28 cellular contexts compared by ENCODE assay signal in the genomic region with DNA sequence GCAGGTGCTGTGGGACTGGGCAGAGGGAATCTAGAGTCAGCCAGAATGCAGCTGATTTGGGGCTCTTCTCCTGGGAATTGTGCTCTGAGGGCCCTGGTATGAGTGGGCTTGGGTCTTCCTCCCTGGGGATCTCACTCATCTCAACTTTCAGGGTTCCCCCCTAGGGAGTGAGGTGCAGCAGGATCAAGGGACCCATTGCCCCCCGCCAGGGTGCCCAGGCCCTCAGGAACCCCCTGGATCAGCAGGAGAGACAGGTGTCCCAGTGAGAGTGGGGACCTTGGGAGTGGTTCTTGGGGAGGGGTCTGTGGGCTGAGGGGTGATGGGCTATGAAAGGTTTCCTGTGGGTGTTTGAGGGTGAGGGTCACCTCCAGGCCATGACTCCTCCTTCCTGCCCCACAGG.
"Had no signal": no experiment of that assay in that cellular context is flagged by ENCODE, and none has a peak within 500 bp of the region (broad histone marks: within the 10 kb centered on the region; RNA-seq: fewer than 3 reads in every experiment).

No MANE protein-coding gene starts in this region.

- H3K4me1 ChIP-seq: SJSA1 had no signal

- H3K27me3 ChIP-seq: brain microvascular endothelial cell, SJSA1 had no signal

- H3K9me3 Mint-ChIP-seq: activated CD4-positive, alpha-beta memory T cell treated with anti-CD3 and anti-CD28 coated beads for 36 hours; activated naive CD8-positive, alpha-beta T cell treated with anti-CD3 and anti-CD28 coated beads, Interleukin-2, amount 50 U/mL, for 24 hours; activated T-cell treated with anti-CD3 and anti-CD28 coated beads, Interleukin-2, amount 50 U/mL, for 4 hours; activated T-helper 1 cell treated with anti-CD3 and anti-CD28 coated beads, Interleukin-12 subunit alpha, Interleukin-12 subunit beta, Interleukin-2, Interleukin-4 antibody, amounts not matched to agents 30 ng/mL and 10 ng/mL and 1 ng/mL, durations not matched to agents 14 hours and 24 hours and 36 hours; central memory CD8-positive, alpha-beta T cell; T-helper 1 cell treated with Interleukin-12 subunit alpha and Interleukin-12 subunit beta and Interleukin-4 antibody, amounts not matched to agents 30 μg/mL and 1 μg/mL, for 36 hours; T-helper 2 cell treated with Interferon-gamma antibody and Interleukin-4, amounts not matched to agents 5 μg/mL and 100 μg/mL, for 36 hours; WTC11 had no signal

- H3K27ac Mint-ChIP-seq: activated CD4-positive, alpha-beta memory T cell treated with anti-CD3 and anti-CD28 coated beads for 36 hours; activated naive CD8-positive, alpha-beta T cell treated with anti-CD3 and anti-CD28 coated beads, Interleukin-2, amount 50 U/mL, for 24 hours; T-helper 2 cell treated with Interferon-gamma antibody and Interleukin-4, amounts not matched to agents 5 μg/mL and 100 μg/mL, for 36 hours; WTC11 had no signal

- H3K36me3 ChIP-seq: brain microvascular endothelial cell, SJSA1 had no signal

- H3K27me3 Mint-ChIP-seq: activated CD4-positive, alpha-beta memory T cell treated with anti-CD3 and anti-CD28 coated beads for 36 hours; activated naive CD8-positive, alpha-beta T cell treated with anti-CD3 and anti-CD28 coated beads, Interleukin-2, amount 50 U/mL, for 24 hours had no signal

- H3K9me3 ChIP-seq: SJSA1, SK-N-SH had no signal

- H3K4me1 Mint-ChIP-seq: activated naive CD8-positive, alpha-beta T cell treated with anti-CD3 and anti-CD28 coated beads, Interleukin-2, amount 50 U/mL, for 24 hours; central memory CD8-positive, alpha-beta T cell had no signal

- DNase-seq: activated CD4-positive, alpha-beta memory T cell treated with anti-CD3 and anti-CD28 coated beads for 36 hours; activated CD4-positive, alpha-beta T cell treated with anti-CD3 and anti-CD28 coated beads, Interleukin-2, amount 50 U/mL, for 1 hour; activated CD4-positive, CD25-positive, alpha-beta regulatory T cell treated with anti-CD3 and anti-CD28 coated beads, Interleukin-2, amount 50 U/mL, for 72 hours; activated CD8-positive, alpha-beta memory T cell treated with anti-CD3 and anti-CD28 coated beads, Interleukin-2, amount 50 U/mL, for 4 hours; activated effector memory CD4-positive, alpha-beta T cell treated with Interleukin-2 at 50 U/mL for 16 hours; activated naive CD4-positive, alpha-beta T cell treated with anti-CD3 and anti-CD28 coated beads, Interleukin-2, amount 50 U/mL, for 16 hours; activated naive CD8-positive, alpha-beta T cell treated with anti-CD3 and anti-CD28 coated beads, Interleukin-2, amount 50 U/mL, for 24 hours; activated T-cell treated with anti-CD3 and anti-CD28 coated beads for 4 hours; activated T-cell treated with anti-CD3 and anti-CD28 coated beads, Interleukin-2, amount 50 U/mL, for 4 hours; aorta; brain microvascular endothelial cell; NCI-H1105; NCI-H1436 treated with DMSO at 0.1 percent for 48 hours; NCI-H1694 treated with DMSO at 0.1 percent for 48 hours; NCI-H2029; NCI-H345; NCI-H524 treated with DMSO at 0.1 percent for 48 hours; RPMI8226; SHP77 treated with DMSO at 0.1 percent for 48 hours; SK-N-SH had no signal

- H3K4me3 ChIP-seq: K562, SJSA1 had no signal

- H3K36me3 Mint-ChIP-seq: activated CD4-positive, alpha-beta memory T cell treated with anti-CD3 and anti-CD28 coated beads for 36 hours; WTC11 had no signal

- ATAC-seq: activated naive CD8-positive, alpha-beta T cell treated with anti-CD3 and anti-CD28 coated beads, Interleukin-2, amount 50 U/mL, for 24 hours; activated T-cell treated with anti-CD3 and anti-CD28 coated beads, Interleukin-2, amount 50 U/mL, for 4 hours; K562; Panc1; WTC11 had no signal

- H3K4me3 Mint-ChIP-seq: activated CD4-positive, alpha-beta memory T cell treated with anti-CD3 and anti-CD28 coated beads for 36 hours; activated naive CD8-positive, alpha-beta T cell treated with anti-CD3 and anti-CD28 coated beads, Interleukin-2, amount 50 U/mL, for 24 hours; activated T-cell treated with anti-CD3 and anti-CD28 coated beads, Interleukin-2, amount 50 U/mL, for 4 hours; activated T-helper 1 cell treated with anti-CD3 and anti-CD28 coated beads, Interleukin-12 subunit alpha, Interleukin-12 subunit beta, Interleukin-2, Interleukin-4 antibody, amounts not matched to agents 30 ng/mL and 10 ng/mL and 1 ng/mL, durations not matched to agents 14 hours and 24 hours and 36 hours; central memory CD8-positive, alpha-beta T cell; T-helper 1 cell treated with Interleukin-12 subunit alpha and Interleukin-12 subunit beta and Interleukin-4 antibody, amounts not matched to agents 30 μg/mL and 1 μg/mL, for 36 hours; T-helper 2 cell treated with Interferon-gamma antibody and Interleukin-4, amounts not matched to agents 5 μg/mL and 100 μg/mL, for 36 hours; WTC11 had no signal

- H3K27ac ChIP-seq: brain microvascular endothelial cell, SJSA1 had no signal
